ENCODE assay signal across 3 cellular contexts in the genomic region with DNA sequence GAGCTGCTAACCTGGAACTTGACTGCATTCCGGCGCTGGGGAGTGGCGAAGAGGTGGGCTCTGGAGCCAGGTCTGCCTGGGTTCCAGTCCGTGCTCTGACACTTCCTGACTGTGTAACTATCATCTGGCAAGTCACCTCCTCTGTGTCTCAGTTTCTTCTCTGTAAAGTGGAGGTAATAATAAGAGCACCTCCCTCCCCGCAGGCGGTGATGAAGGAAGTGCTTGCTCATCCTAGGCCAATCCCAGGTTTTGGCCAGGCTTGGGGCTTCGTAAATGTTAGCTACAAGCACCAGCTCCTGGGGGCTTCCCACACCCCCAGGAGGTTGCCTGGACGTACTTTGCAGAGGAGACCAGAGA.
A peak's percentile ranks its signal among the peaks of the same experiment; 100 is the strongest.
TF ChIP-seq lines count a peak whose summit lies in the region.

No MANE protein-coding gene starts in this region.

TF ChIP-seq in SK-N-SH, 30 proteins besides CTCF, POLR2A, EP300 and RAD21:
- no peak for TF ChIP-seq FOSL2 (IDR thresholded peaks at IDR 0.05; ENCODE audit: borderline replicate concordance, low read depth)

TF ChIP-seq in SK-N-SH treated with all-trans-retinoic acid at 6 μM for 48 hours, 23 proteins besides CTCF, POLR2A, EP300 and RAD21:
- TF ChIP-seq, protein P1, sequence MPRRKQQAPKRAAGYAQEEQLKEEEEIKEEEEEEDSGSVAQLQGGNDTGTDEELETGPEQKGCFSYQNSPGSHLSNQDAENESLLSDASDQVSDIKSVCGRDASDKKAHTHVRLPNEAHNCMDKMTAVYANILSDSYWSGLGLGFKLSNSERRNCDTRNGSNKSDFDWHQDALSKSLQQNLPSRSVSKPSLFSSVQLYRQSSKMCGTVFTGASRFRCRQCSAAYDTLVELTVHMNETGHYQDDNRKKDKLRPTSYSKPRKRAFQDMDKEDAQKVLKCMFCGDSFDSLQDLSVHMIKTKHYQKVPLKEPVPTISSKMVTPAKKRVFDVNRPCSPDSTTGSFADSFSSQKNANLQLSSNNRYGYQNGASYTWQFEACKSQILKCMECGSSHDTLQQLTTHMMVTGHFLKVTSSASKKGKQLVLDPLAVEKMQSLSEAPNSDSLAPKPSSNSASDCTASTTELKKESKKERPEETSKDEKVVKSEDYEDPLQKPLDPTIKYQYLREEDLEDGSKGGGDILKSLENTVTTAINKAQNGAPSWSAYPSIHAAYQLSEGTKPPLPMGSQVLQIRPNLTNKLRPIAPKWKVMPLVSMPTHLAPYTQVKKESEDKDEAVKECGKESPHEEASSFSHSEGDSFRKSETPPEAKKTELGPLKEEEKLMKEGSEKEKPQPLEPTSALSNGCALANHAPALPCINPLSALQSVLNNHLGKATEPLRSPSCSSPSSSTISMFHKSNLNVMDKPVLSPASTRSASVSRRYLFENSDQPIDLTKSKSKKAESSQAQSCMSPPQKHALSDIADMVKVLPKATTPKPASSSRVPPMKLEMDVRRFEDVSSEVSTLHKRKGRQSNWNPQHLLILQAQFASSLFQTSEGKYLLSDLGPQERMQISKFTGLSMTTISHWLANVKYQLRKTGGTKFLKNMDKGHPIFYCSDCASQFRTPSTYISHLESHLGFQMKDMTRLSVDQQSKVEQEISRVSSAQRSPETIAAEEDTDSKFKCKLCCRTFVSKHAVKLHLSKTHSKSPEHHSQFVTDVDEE (CRISPR knock-in tag; IDR thresholded peaks at IDR 0.05): no peak
- TF ChIP-seq RARB (CRISPR knock-in tag; IDR thresholded peaks at IDR 0.05): no peak
- TF ChIP-seq ESRRG (CRISPR knock-in tag; IDR thresholded peaks at IDR 0.05): no peak
- no peak for TF ChIP-seq ZNF8 (CRISPR knock-in tag; IDR thresholded peaks at IDR 0.05)
- TF ChIP-seq GLIS3 (CRISPR knock-in tag; IDR thresholded peaks at IDR 0.05): no peak
- TF ChIP-seq OSR1 (CRISPR knock-in tag; IDR thresholded peaks at IDR 0.05): no peak
- TF ChIP-seq TOX (CRISPR knock-in tag; IDR thresholded peaks at IDR 0.05; ENCODE audit: borderline replicate concordance): no peak
- no peak for TF ChIP-seq TCF4 (CRISPR knock-in tag; IDR thresholded peaks at IDR 0.05; ENCODE audit: borderline replicate concordance)
- no peak for TF ChIP-seq ISL1 (CRISPR knock-in tag; IDR thresholded peaks at IDR 0.05)
- TF ChIP-seq ZC3H10 (CRISPR knock-in tag; IDR thresholded peaks at IDR 0.05): no peak
- TF ChIP-seq, protein P2, sequence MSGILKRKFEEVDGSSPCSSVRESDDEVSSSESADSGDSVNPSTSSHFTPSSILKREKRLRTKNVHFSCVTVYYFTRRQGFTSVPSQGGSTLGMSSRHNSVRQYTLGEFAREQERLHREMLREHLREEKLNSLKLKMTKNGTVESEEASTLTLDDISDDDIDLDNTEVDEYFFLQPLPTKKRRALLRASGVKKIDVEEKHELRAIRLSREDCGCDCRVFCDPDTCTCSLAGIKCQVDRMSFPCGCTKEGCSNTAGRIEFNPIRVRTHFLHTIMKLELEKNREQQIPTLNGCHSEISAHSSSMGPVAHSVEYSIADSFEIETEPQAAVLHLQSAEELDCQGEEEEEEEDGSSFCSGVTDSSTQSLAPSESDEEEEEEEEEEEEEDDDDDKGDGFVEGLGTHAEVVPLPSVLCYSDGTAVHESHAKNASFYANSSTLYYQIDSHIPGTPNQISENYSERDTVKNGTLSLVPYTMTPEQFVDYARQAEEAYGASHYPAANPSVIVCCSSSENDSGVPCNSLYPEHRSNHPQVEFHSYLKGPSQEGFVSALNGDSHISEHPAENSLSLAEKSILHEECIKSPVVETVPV (CRISPR knock-in tag; IDR thresholded peaks at IDR 0.05): no peak
- no peak for TF ChIP-seq ZNF70 (CRISPR knock-in tag; IDR thresholded peaks at IDR 0.05)
- TF ChIP-seq, protein P3, sequence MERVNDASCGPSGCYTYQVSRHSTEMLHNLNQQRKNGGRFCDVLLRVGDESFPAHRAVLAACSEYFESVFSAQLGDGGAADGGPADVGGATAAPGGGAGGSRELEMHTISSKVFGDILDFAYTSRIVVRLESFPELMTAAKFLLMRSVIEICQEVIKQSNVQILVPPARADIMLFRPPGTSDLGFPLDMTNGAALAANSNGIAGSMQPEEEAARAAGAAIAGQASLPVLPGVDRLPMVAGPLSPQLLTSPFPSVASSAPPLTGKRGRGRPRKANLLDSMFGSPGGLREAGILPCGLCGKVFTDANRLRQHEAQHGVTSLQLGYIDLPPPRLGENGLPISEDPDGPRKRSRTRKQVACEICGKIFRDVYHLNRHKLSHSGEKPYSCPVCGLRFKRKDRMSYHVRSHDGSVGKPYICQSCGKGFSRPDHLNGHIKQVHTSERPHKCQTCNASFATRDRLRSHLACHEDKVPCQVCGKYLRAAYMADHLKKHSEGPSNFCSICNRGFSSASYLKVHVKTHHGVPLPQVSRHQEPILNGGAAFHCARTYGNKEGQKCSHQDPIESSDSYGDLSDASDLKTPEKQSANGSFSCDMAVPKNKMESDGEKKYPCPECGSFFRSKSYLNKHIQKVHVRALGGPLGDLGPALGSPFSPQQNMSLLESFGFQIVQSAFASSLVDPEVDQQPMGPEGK (CRISPR knock-in tag; IDR thresholded peaks at IDR 0.05; ENCODE audit: borderline replicate concordance): no peak
- TF ChIP-seq, protein P4, sequence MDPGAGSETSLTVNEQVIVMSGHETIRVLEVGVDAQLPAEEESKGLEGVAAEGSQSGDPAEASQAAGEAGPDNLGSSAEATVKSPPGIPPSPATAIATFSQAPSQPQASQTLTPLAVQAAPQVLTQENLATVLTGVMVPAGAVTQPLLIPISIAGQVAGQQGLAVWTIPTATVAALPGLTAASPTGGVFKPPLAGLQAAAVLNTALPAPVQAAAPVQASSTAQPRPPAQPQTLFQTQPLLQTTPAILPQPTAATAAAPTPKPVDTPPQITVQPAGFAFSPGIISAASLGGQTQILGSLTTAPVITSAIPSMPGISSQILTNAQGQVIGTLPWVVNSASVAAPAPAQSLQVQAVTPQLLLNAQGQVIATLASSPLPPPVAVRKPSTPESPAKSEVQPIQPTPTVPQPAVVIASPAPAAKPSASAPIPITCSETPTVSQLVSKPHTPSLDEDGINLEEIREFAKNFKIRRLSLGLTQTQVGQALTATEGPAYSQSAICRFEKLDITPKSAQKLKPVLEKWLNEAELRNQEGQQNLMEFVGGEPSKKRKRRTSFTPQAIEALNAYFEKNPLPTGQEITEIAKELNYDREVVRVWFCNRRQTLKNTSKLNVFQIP (CRISPR knock-in tag; IDR thresholded peaks at IDR 0.05; ENCODE audit: borderline replicate concordance, low read depth): no peak

TF ChIP-seq in K562, 482 proteins besides CTCF, POLR2A, EP300 and RAD21:
- TF ChIP-seq ZNF408 (CRISPR knock-in tag; IDR thresholded peaks at IDR 0.05; ENCODE audit: low read depth) (no peak), TSC22D4 (tag; IDR thresholded peaks at IDR 0.05) (no peak), ZNF76 (CRISPR knock-in tag; IDR thresholded peaks at IDR 0.05; ENCODE audit: borderline replicate concordance) (no peak), STAT5A (IDR thresholded peaks at IDR 0.05; ENCODE audit: borderline replicate concordance, low read length) (no peak), MED1 (CRISPR knock-in tag; IDR thresholded peaks at IDR 0.05; ENCODE audit: borderline replicate concordance) (no peak), HDAC1 (IDR thresholded peaks at IDR 0.05) (no peak), ZNF695 (CRISPR knock-in tag; IDR thresholded peaks at IDR 0.05) (no peak), ZNF316 (IDR thresholded peaks at IDR 0.05) (0 out of 2 replicates have a peak, but pooled peaks have one; percentile 2), L3MBTL2 (IDR thresholded peaks at IDR 0.05) (0 out of 2 replicates have a peak, but pooled peaks have one; percentile 17)
- TF ChIP-seq, protein P5, sequence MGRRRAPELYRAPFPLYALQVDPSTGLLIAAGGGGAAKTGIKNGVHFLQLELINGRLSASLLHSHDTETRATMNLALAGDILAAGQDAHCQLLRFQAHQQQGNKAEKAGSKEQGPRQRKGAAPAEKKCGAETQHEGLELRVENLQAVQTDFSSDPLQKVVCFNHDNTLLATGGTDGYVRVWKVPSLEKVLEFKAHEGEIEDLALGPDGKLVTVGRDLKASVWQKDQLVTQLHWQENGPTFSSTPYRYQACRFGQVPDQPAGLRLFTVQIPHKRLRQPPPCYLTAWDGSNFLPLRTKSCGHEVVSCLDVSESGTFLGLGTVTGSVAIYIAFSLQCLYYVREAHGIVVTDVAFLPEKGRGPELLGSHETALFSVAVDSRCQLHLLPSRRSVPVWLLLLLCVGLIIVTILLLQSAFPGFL (CRISPR knock-in tag; IDR thresholded peaks at IDR 0.05): no peak
- TF ChIP-seq, protein P6, sequence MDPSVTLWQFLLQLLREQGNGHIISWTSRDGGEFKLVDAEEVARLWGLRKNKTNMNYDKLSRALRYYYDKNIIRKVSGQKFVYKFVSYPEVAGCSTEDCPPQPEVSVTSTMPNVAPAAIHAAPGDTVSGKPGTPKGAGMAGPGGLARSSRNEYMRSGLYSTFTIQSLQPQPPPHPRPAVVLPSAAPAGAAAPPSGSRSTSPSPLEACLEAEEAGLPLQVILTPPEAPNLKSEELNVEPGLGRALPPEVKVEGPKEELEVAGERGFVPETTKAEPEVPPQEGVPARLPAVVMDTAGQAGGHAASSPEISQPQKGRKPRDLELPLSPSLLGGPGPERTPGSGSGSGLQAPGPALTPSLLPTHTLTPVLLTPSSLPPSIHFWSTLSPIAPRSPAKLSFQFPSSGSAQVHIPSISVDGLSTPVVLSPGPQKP (CRISPR knock-in tag; IDR thresholded peaks at IDR 0.05): no peak
